Comparison of ENCODE assay signal across 8 cellular contexts in genomic region chr3:185630182-185630622, GRCh38. TPM values are rescaled to one million over a fixed set of nuclear protein-coding genes. Genes with fewer than 3 reads are reported as not detected.
A peak's percentile ranks its signal among the peaks of the same experiment; 100 is the strongest.
DNase-seq lines count a peak whose midpoint lies in the region; ATAC-seq and TF ChIP-seq lines count a peak whose summit lies in the region.

No MANE protein-coding gene starts in this region.

- H3K36me3 ChIP-seq in CD4-positive, CD25-positive, alpha-beta regulatory T cell (ENCODE audit: control insufficient read depth, insufficient read depth, low read length), result peaks cover 44% of the 10 kb centered on the region
- H3K36me3 ChIP-seq in gastroesophageal sphincter (peaks cover 0 to 65% of the 10 kb centered on the region in 2 donors), ovary (no peaks in the 10 kb centered on the region)

- no peak overlapping the region for H3K4me3 Mint-ChIP-seq in CD4-positive, CD25-positive, alpha-beta regulatory T cell

- H3K4me1 ChIP-seq in CD4-positive, CD25-positive, alpha-beta regulatory T cell (ENCODE audit: control insufficient read depth, insufficient read depth, low read length, poor library complexity, severe bottlenecking), result no peaks in the 10 kb centered on the region
- H3K4me1 ChIP-seq in gastroesophageal sphincter (peaks cover 7 to 18% (median 11%) of the 10 kb centered on the region in 3 donors), ovary (ENCODE audit: insufficient read depth) (peaks cover 4% of the 10 kb centered on the region)

- TF ChIP-seq EP300 in gastroesophageal sphincter (IDR thresholded peaks at IDR 0.05) (no peak), ovary (IDR thresholded peaks at IDR 0.05) (no peak)

- H3K4me1 Mint-ChIP-seq in CD4-positive, CD25-positive, alpha-beta regulatory T cell, result peaks cover 0 to 3% (median under 1%) of the 10 kb centered on the region in 4 donors

- no peak overlapping the region for H3K27ac ChIP-seq in CD4-positive, CD25-positive, alpha-beta regulatory T cell (ENCODE audit: insufficient read depth, low read length, poor library complexity, severe bottlenecking)
- peak overlapping the region; percentile 25 to 65 (median 42) for H3K27ac ChIP-seq in gastroesophageal sphincter
- H3K27ac ChIP-seq in ovary, result peak overlapping the region in 1 of 2 donors; percentile 6

- peaks cover 17% of the 10 kb centered on the region for H3K36me3 Mint-ChIP-seq in CD4-positive, CD25-positive, alpha-beta regulatory T cell

- H3K27me3 ChIP-seq in CD4-positive, CD25-positive, alpha-beta regulatory T cell (ENCODE audit: control insufficient read depth, insufficient read depth, low read length), result no peaks in the 10 kb centered on the region
- H3K27me3 ChIP-seq in gastroesophageal sphincter (no peaks in the 10 kb centered on the region), ovary (no peaks in the 10 kb centered on the region)

- H3K9me3 ChIP-seq in CD4-positive, CD25-positive, alpha-beta regulatory T cell (ENCODE audit: control insufficient read depth in 2 of 2, low read length in 2 of 2), result no peaks in the 10 kb centered on the region
- no peaks in the 10 kb centered on the region for H3K9me3 ChIP-seq in gastroesophageal sphincter
- no peaks in the 10 kb centered on the region for H3K9me3 ChIP-seq in ovary

- TF ChIP-seq POLR2A in gastroesophageal sphincter (IDR thresholded peaks at IDR 0.05) (no peak), ovary (IDR thresholded peaks at IDR 0.05) (no peak)

- H3K27ac Mint-ChIP-seq in CD4-positive, CD25-positive, alpha-beta regulatory T cell, result peak overlapping the region; percentile 32 to 87 (median 71)

- no peaks in the 10 kb centered on the region for H3K9me3 Mint-ChIP-seq in CD4-positive, CD25-positive, alpha-beta regulatory T cell

- WGBS in gastroesophageal sphincter (ENCODE audit: low coverage in 1 of 2), 2 donors, result 25 to 42% methylated on average over 6 of the region's 6 CpGs
- 17 to 36% (median 28%) methylated on average over 6 of the region's 6 CpGs for WGBS in ovary, 3 donors

- TF ChIP-seq CTCF in gastroesophageal sphincter (IDR thresholded peaks at IDR 0.05) (no peak), ovary (IDR thresholded peaks at IDR 0.05) (no peak)

- H3K4me3 ChIP-seq in CD4-positive, CD25-positive, alpha-beta regulatory T cell (ENCODE audit: low read depth, low read length), result no peak overlapping the region
- H3K4me3 ChIP-seq in gastroesophageal sphincter (no peak overlapping the region), ovary (no peak overlapping the region)

- H3K27me3 Mint-ChIP-seq in CD4-positive, CD25-positive, alpha-beta regulatory T cell, result no peaks in the 10 kb centered on the region

- DNase-seq in CD4-positive, CD25-positive, alpha-beta regulatory T cell, result no peak
- DNase-seq in T1000 (lab: John Stamatoyannopoulos, UW) (peak; percentile 14), ovary (peak; percentile 37 to 63 (median 48)), kidney glomerular epithelial cell (lab: John Stamatoyannopoulos, UW) (no peak), NCI-H2107 (lab: John Stamatoyannopoulos, UW) (no peak), DMS79 (lab: John Stamatoyannopoulos, UW) (no peak)
- DNase-seq in activated T-cell treated with anti-CD3 and anti-CD28 coated beads, Interleukin-2, amount 50 U/mL, for 1 hour, result no peak

- intact Hi-C loops in ovary (cut with DNase I), result no loop called here

- no peak for ATAC-seq in CD4-positive, CD25-positive, alpha-beta regulatory T cell (ENCODE audit: low read depth in 2 of 2)
- peak; percentile 57 for ATAC-seq in gastroesophageal sphincter

RNA-seq across cellular contexts. Expression of gene SENP2, which starts 44.1 kb away (rescaled TPM):
- total RNA-seq in CD4-positive, CD25-positive, alpha-beta regulatory T cell, result 51.7 TPM
- polyA plus RNA-seq in CD4-positive, CD25-positive, alpha-beta regulatory T cell, result 10 to 100 TPM; 14.3 to 21.4 (median 17.3) TPM
- total RNA-seq in gastroesophageal sphincter (10 to 100 TPM; 25.8 to 51.2 (median 40.2) TPM), ovary (10 to 100 TPM; 17.0 to 51.6 (median 43.5) TPM)
- 10 to 100 TPM; 16.0 to 49.3 TPM for polyA plus RNA-seq in ovary

Comparison
In these comparisons a context has a peak if more than half of its experiments do, and no peak if none do; other contexts are left out.
1. DNase-seq: peak in T1000 (single experiment) and ovary (5 of 5); none in CD4-positive, CD25-positive, alpha-beta regulatory T cell (0 of 3), kidney glomerular epithelial cell (single experiment), NCI-H2107 (single experiment), DMS79 (single experiment) and activated T-cell treated with anti-CD3 and anti-CD28 coated beads, Interleukin-2, amount 50 U/mL, for 1 hour (single experiment).